8 cellular contexts compared by ENCODE assay signal in the genomic region with DNA sequence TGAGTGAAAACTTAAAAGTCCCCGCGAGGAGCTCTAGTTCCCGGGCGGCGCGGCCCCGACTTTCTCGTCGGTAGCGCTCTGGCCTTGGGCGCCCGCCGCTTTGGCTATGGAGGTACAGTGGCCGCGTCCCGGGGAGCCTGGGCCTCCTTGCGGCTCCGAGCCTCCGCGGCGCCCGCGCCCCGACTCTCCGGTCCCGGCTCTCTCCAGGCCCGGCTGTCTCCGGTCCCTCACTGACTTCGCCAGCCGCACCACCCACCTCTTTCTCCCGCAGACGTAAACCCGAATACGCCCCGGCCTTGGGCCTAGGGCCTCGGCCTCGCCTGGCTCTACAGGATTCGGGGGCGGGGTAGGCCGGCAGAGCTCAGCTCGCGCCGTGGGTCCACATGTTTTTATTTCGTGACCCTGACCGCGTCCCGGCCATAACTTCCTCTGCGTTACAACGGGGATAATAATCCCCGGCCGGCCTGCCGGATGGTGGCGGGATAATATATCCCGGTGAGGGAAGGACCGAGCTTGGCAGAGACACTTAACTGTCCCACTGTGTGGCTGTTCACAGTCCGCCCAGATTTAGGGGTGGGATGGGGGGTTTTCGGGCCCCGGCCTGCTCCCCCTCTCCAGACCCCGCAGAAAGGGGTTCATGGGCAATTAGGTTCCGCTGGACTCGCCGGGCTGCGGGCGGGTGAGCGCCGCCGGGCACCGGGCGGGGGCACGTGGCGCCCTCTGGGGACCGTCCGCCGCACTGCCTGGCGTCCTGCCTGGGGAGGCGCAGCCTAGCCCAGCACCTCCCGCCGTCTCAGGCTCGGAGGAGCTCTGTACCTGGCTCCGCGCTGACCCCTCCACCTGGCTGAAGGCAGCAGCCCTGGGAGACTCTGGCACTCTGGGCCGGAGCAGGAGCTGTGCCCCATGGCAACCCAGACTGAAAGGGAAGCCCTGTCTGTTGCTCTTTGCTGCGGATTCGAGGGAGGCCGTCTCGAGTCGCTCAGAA. TPM values are rescaled to one million over a fixed set of nuclear protein-coding genes. Genes with fewer than 3 reads are reported as not detected.
DNase-seq lines count a peak whose midpoint lies in the region; ATAC-seq and TF ChIP-seq lines count a peak whose summit lies in the region.

No MANE protein-coding gene starts in this region.

- ATAC-seq in GM19372 (IDR thresholded peaks at IDR 0.05; ENCODE audit: low read depth, unreplicated experiment) (peak; percentile 78), lower lobe of right lung (peak; percentile 92 to 93)

- H3K36me3 ChIP-seq in lower lobe of right lung, result no peaks in the 10 kb centered on the region

- peak overlapping the region; percentile 43 for H3K4me3 ChIP-seq in lower lobe of right lung

- H3K4me1 ChIP-seq in lower lobe of right lung, result peaks cover 17% of the 10 kb centered on the region

- TF ChIP-seq CTCF in AG09319 (IDR thresholded peaks at IDR 0.05; ENCODE audit: low read depth, low read length) (peak; percentile 44), lower lobe of right lung (IDR thresholded peaks at IDR 0.05) (peak; percentile 57)

- peaks cover 74% of the 10 kb centered on the region for H3K27me3 ChIP-seq in lower lobe of right lung (ENCODE audit: low read depth)

- intact Hi-C loops in lower lobe of right lung (cut with DNase I), result no loop called here

- no peak for DNase-seq in AG09319 (ENCODE audit: extremely low read depth, low read depth)
- DNase-seq in HuH-7 (ENCODE audit: low spot score), result peak; percentile 86
- peak; percentile 82 for DNase-seq in dermis blood vessel endothelial cell
- peak; percentile 50 for DNase-seq in lower lobe of right lung
- no peak for DNase-seq in NCI-H1092 treated with DMSO at 0.1 percent for 48 hours (lab: John Stamatoyannopoulos, UW)
- no peak for DNase-seq in H4 (ENCODE audit: low spot score)
- DNase-seq in AML-193 (lab: John Stamatoyannopoulos, UW), result no peak

- no peaks in the 10 kb centered on the region for H3K9me3 ChIP-seq in lower lobe of right lung

- no peak overlapping the region for H3K27ac ChIP-seq in lower lobe of right lung

RNA-seq across cellular contexts. Expression of gene TBX18, which starts 10.1 kb away (rescaled TPM):
- total RNA-seq in dermis blood vessel endothelial cell (0.68 and 1.7 TPM in 2 replicates), lower lobe of right lung (1.5 TPM)
- total RNA-seq in H4 (2014; rRNA removed; shearing (Covaris generic)), result 0.47 and 0.48 TPM in 2 replicates

Comparison
In these comparisons a context has a peak if more than half of its experiments do, and no peak if none do; other contexts are left out.
1. DNase-seq: peak in HuH-7 (single experiment), dermis blood vessel endothelial cell (single experiment) and lower lobe of right lung (single experiment); none in AG09319 (single experiment), NCI-H1092 treated with DMSO at 0.1 percent for 48 hours (single experiment), H4 (single experiment) and AML-193 (0 of 2).